Comparison of ENCODE assay signal across 19 cellular contexts in genomic region chr2:200617089-200618050, GRCh38. TPM values are rescaled to one million over a fixed set of nuclear protein-coding genes. Genes with fewer than 3 reads are reported as not detected.
A peak's percentile ranks its signal among the peaks of the same experiment; 100 is the strongest.
DNase-seq lines count a peak whose midpoint lies in the region; ATAC-seq and TF ChIP-seq lines count a peak whose summit lies in the region.
"Had no signal": no experiment of that assay in that cellular context is flagged by ENCODE, and none has a peak within 500 bp of the region (broad histone marks: within the 10 kb centered on the region; RNA-seq: fewer than 3 reads in every experiment).

No MANE protein-coding gene starts in this region.

- H3K9me3 Mint-ChIP-seq in stimulated activated naive CD8-positive, alpha-beta T cell treated with anti-CD3 and anti-CD28 coated beads, Interleukin-15, amount 100 ng/mL, for 72 hours: no peaks in the 10 kb centered on the region
- H3K9me3 Mint-ChIP-seq in activated T-helper 17 cell treated with anti-CD3 and anti-CD28 coated beads, Interleukin-2, amount 50 U/mL, for 72 hours: no peaks in the 10 kb centered on the region
- H3K9me3 Mint-ChIP-seq: activated naive CD8-positive, alpha-beta T cell treated with anti-CD3 and anti-CD28 coated beads for 36 hours; CD4-positive, alpha-beta memory T cell; central memory CD8-positive, alpha-beta T cell had no signal

- no peak overlapping the region for H3K4me3 Mint-ChIP-seq in stimulated activated naive CD8-positive, alpha-beta T cell treated with anti-CD3 and anti-CD28 coated beads, Interleukin-15, amount 100 ng/mL, for 72 hours
- no peak overlapping the region for H3K4me3 Mint-ChIP-seq in activated T-helper 17 cell treated with anti-CD3 and anti-CD28 coated beads, Interleukin-2, amount 50 U/mL, for 72 hours
- H3K4me3 Mint-ChIP-seq: activated naive CD8-positive, alpha-beta T cell treated with anti-CD3 and anti-CD28 coated beads for 36 hours; CD4-positive, alpha-beta memory T cell; central memory CD8-positive, alpha-beta T cell had no signal

- no peaks in the 10 kb centered on the region for H3K27me3 Mint-ChIP-seq in stimulated activated naive CD8-positive, alpha-beta T cell treated with anti-CD3 and anti-CD28 coated beads, Interleukin-15, amount 100 ng/mL, for 72 hours
- peaks cover 9% of the 10 kb centered on the region for H3K27me3 Mint-ChIP-seq in activated T-helper 17 cell treated with anti-CD3 and anti-CD28 coated beads, Interleukin-2, amount 50 U/mL, for 72 hours

- no peak for DNase-seq in stimulated activated naive CD8-positive, alpha-beta T cell treated with anti-CD3 and anti-CD28 coated beads, Interleukin-15, amount 100 ng/mL, for 72 hours
- DNase-seq in stimulated activated naive CD8-positive, alpha-beta T cell treated with anti-CD3 and anti-CD28 coated beads, Interleukin-15, Interleukin-2, amounts not matched to agents 100 U/mL and 50 U/mL, for 24 hours: no peak
- DNase-seq in fibroblast of the aortic adventitia (ENCODE audit: low read depth) (peak; percentile 87), NCI-H1092 treated with DMSO at 0.1 percent for 48 hours (lab: John Stamatoyannopoulos, UW) (no peak)
- DNase-seq in activated CD4-positive, alpha-beta T cell treated with anti-CD3 and anti-CD28 coated beads for 1 hour: no peak
- DNase-seq: activated CD4-positive, alpha-beta T cell treated with anti-CD3 and anti-CD28 coated beads, Interleukin-2, amount 50 U/mL, for 1 hour; activated naive CD8-positive, alpha-beta T cell treated with anti-CD3 and anti-CD28 coated beads for 36 hours; activated T-cell treated with anti-CD3 and anti-CD28 coated beads for 4 hours; CD4-positive, alpha-beta memory T cell; left ventricle myocardium inferior; NCI-H2029; NCI-H510A had no signal

- no peaks in the 10 kb centered on the region for H3K9me3 ChIP-seq in thymus (ENCODE audit: control insufficient read depth)
- H3K9me3 ChIP-seq: gastroesophageal sphincter, left ventricle myocardium inferior, vagina had no signal

- WGBS in thymus: 42% methylated on average over 6 of the region's 6 CpGs

- H3K27me3 ChIP-seq in thymus (ENCODE audit: control insufficient read depth, insufficient read depth): no peaks in the 10 kb centered on the region
- H3K27me3 ChIP-seq: gastroesophageal sphincter, vagina had no signal

- peaks cover 14% of the 10 kb centered on the region for H3K4me1 Mint-ChIP-seq in stimulated activated naive CD8-positive, alpha-beta T cell treated with anti-CD3 and anti-CD28 coated beads, Interleukin-15, amount 100 ng/mL, for 72 hours
- H3K4me1 Mint-ChIP-seq in activated T-helper 17 cell treated with anti-CD3 and anti-CD28 coated beads, Interleukin-2, amount 50 U/mL, for 72 hours: peaks cover 10% of the 10 kb centered on the region
- H3K4me1 Mint-ChIP-seq: central memory CD8-positive, alpha-beta T cell had no signal

- H3K36me3 ChIP-seq in thymus (ENCODE audit: control insufficient read depth, insufficient read depth): no peaks in the 10 kb centered on the region
- H3K36me3 ChIP-seq: left ventricle myocardium inferior, vagina had no signal

- H3K4me3 ChIP-seq in fibroblast of the aortic adventitia (ENCODE audit: low read depth, low read length): no peak overlapping the region
- H3K4me3 ChIP-seq in thymus (ENCODE audit: low read length): no peak overlapping the region
- H3K4me3 ChIP-seq: gastroesophageal sphincter, left ventricle myocardium inferior, vagina had no signal

- no peak for TF ChIP-seq CTCF in fibroblast of the aortic adventitia (IDR thresholded peaks at IDR 0.05; ENCODE audit: insufficient read depth, low read length)

- peak overlapping the region; percentile 62 for H3K27ac ChIP-seq in thymus (ENCODE audit: low read depth)
- H3K27ac ChIP-seq: left ventricle myocardium inferior, vagina had no signal

- H3K27ac Mint-ChIP-seq in stimulated activated naive CD8-positive, alpha-beta T cell treated with anti-CD3 and anti-CD28 coated beads, Interleukin-15, amount 100 ng/mL, for 72 hours: no peak overlapping the region
- no peak overlapping the region for H3K27ac Mint-ChIP-seq in activated T-helper 17 cell treated with anti-CD3 and anti-CD28 coated beads, Interleukin-2, amount 50 U/mL, for 72 hours
- H3K27ac Mint-ChIP-seq: activated naive CD8-positive, alpha-beta T cell treated with anti-CD3 and anti-CD28 coated beads for 36 hours; CD4-positive, alpha-beta memory T cell had no signal

- peaks cover 7% of the 10 kb centered on the region for H3K4me1 ChIP-seq in thymus (ENCODE audit: control insufficient read depth, insufficient read depth, low read length)
- H3K4me1 ChIP-seq: left ventricle myocardium inferior, vagina had no signal

- H3K36me3 Mint-ChIP-seq in activated T-helper 17 cell treated with anti-CD3 and anti-CD28 coated beads, Interleukin-2, amount 50 U/mL, for 72 hours (ENCODE audit: low read depth): no peaks in the 10 kb centered on the region
- H3K36me3 Mint-ChIP-seq: activated naive CD8-positive, alpha-beta T cell treated with anti-CD3 and anti-CD28 coated beads for 36 hours; CD4-positive, alpha-beta memory T cell had no signal

- ATAC-seq in stimulated activated naive CD8-positive, alpha-beta T cell treated with anti-CD3 and anti-CD28 coated beads, Interleukin-15, amount 100 ng/mL, for 72 hours: peak; percentile 26
- no peak for ATAC-seq in stimulated activated naive CD8-positive, alpha-beta T cell treated with anti-CD3 and anti-CD28 coated beads, Interleukin-15, Interleukin-2, amounts not matched to agents 100 U/mL and 50 U/mL, for 24 hours
- ATAC-seq in activated T-helper 17 cell treated with anti-CD3 and anti-CD28 coated beads, Interleukin-2, amount 50 U/mL, for 72 hours (replicated peaks): peak; percentile 8
- no peak for ATAC-seq in GM19351 (IDR thresholded peaks at IDR 0.05; ENCODE audit: unreplicated experiment)
- ATAC-seq: gastroesophageal sphincter, SK-N-SH treated with all-trans-retinoic acid at 6 μM for 48 hours had no signal

RNA-seq across cellular contexts. Expression of gene AOX1, which starts 31.6 kb away (rescaled TPM):
- under 1 TPM; 0.04 to 0.95 TPM for total RNA-seq in activated T-helper 17 cell treated with anti-CD3 and anti-CD28 coated beads, Interleukin-2, amount 50 U/mL, for 72 hours
- total RNA-seq in fibroblast of the aortic adventitia (ENCODE audit: low replicate concordance): 23.6 and 84.0 TPM in 2 replicates
- 10.7 TPM for polyA plus RNA-seq in thymus
- total RNA-seq: CD4-positive, alpha-beta memory T cell had no signal
- polyA plus RNA-seq: CD4-positive, alpha-beta memory T cell had no signal

Comparison
In these comparisons a context has a peak if more than half of its experiments do, and no peak if none do; other contexts are left out.
1. ATAC-seq: peak in stimulated activated naive CD8-positive, alpha-beta T cell treated with anti-CD3 and anti-CD28 coated beads, Interleukin-15, amount 100 ng/mL, for 72 hours (single experiment) and activated T-helper 17 cell treated with anti-CD3 and anti-CD28 coated beads, Interleukin-2, amount 50 U/mL, for 72 hours (single experiment); none in stimulated activated naive CD8-positive, alpha-beta T cell treated with anti-CD3 and anti-CD28 coated beads, Interleukin-15, Interleukin-2, amounts not matched to agents 100 U/mL and 50 U/mL, for 24 hours (single experiment) and GM19351 (single experiment).
2. RNA of gene AOX1, which starts 31.6 kb away (total RNA-seq): 23.6 to 84.0 TPM in fibroblast of the aortic adventitia; 0.04 to 0.95 TPM in activated T-helper 17 cell treated with anti-CD3 and anti-CD28 coated beads, Interleukin-2, amount 50 U/mL, for 72 hours; every median in the first group is over 10 times any median in the second.